In genomic region chr6:24469829-24470228, GRCh38 we compare ENCODE assay signal across 1 cellular context.
TF ChIP-seq lines count a peak whose summit lies in the region.

No MANE protein-coding gene starts in this region.

TF ChIP-seq in HepG2, 621 proteins besides CTCF, POLR2A, EP300 and RAD21 (continued from another document):
- TF ChIP-seq, protein P1, sequence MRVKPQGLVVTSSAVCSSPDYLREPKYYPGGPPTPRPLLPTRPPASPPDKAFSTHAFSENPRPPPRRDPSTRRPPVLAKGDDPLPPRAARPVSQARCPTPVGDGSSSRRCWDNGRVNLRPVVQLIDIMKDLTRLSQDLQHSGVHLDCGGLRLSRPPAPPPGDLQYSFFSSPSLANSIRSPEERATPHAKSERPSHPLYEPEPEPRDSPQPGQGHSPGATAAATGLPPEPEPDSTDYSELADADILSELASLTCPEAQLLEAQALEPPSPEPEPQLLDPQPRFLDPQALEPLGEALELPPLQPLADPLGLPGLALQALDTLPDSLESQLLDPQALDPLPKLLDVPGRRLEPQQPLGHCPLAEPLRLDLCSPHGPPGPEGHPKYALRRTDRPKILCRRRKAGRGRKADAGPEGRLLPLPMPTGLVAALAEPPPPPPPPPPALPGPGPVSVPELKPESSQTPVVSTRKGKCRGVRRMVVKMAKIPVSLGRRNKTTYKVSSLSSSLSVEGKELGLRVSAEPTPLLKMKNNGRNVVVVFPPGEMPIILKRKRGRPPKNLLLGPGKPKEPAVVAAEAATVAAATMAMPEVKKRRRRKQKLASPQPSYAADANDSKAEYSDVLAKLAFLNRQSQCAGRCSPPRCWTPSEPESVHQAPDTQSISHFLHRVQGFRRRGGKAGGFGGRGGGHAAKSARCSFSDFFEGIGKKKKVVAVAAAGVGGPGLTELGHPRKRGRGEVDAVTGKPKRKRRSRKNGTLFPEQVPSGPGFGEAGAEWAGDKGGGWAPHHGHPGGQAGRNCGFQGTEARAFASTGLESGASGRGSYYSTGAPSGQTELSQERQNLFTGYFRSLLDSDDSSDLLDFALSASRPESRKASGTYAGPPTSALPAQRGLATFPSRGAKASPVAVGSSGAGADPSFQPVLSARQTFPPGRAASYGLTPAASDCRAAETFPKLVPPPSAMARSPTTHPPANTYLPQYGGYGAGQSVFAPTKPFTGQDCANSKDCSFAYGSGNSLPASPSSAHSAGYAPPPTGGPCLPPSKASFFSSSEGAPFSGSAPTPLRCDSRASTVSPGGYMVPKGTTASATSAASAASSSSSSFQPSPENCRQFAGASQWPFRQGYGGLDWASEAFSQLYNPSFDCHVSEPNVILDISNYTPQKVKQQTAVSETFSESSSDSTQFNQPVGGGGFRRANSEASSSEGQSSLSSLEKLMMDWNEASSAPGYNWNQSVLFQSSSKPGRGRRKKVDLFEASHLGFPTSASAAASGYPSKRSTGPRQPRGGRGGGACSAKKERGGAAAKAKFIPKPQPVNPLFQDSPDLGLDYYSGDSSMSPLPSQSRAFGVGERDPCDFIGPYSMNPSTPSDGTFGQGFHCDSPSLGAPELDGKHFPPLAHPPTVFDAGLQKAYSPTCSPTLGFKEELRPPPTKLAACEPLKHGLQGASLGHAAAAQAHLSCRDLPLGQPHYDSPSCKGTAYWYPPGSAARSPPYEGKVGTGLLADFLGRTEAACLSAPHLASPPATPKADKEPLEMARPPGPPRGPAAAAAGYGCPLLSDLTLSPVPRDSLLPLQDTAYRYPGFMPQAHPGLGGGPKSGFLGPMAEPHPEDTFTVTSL (CRISPR knock-in tag; IDR thresholded peaks at IDR 0.05; ENCODE audit: borderline replicate concordance) = no peak
- TF ChIP-seq MTF2 (CRISPR knock-in tag; IDR thresholded peaks at IDR 0.05; ENCODE audit: borderline replicate concordance) = no peak
- TF ChIP-seq GABPA (IDR thresholded peaks at IDR 0.05; ENCODE audit: low read depth, low read length) = no peak
- TF ChIP-seq GABPA (CRISPR knock-in tag; IDR thresholded peaks at IDR 0.05; ENCODE audit: low read depth) = no peak
- no peak for TF ChIP-seq PRPF4 (IDR thresholded peaks at IDR 0.05; ENCODE audit: low read depth, low read length, poor library complexity, severe bottlenecking)
- no peak for TF ChIP-seq ZNF331 (CRISPR knock-in tag; IDR thresholded peaks at IDR 0.05)
- no peak for TF ChIP-seq PCBP2 (optimal IDR thresholded peaks at IDR 0.05; ENCODE audit: low read depth, low read length, poor library complexity, severe bottlenecking)
